In the genomic region with DNA sequence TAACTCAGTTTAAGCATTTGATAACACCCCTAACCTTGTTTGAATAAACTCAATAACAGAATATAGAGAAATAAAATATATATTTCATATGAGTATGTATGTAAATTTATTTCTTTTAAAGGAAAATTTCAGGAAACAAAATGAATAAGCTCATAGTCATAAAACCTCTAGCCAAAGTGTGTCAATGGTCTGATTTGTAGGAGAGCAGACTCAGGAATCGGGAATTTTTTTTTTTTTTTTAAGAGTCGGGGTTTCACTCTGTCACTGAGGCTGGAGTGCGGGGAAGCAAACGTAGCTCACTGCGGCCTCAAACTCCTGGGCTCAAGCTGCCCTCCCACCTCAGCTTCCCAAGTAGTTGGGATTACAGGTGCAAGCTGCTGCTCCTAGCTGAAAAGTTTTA, we compare ENCODE assay signal across 14 cellular contexts. TPM values are rescaled to one million over a fixed set of nuclear protein-coding genes. Genes with fewer than 3 reads are reported as not detected.
A peak's percentile ranks its signal among the peaks of the same experiment; 100 is the strongest.
DNase-seq lines count a peak whose midpoint lies in the region; ATAC-seq, FAIRE-seq and TF ChIP-seq lines count a peak whose summit lies in the region.
"Had no signal": no experiment of that assay in that cellular context is flagged by ENCODE, and none has a peak within 500 bp of the region (broad histone marks: within the 10 kb centered on the region; RNA-seq: fewer than 3 reads in every experiment).

No MANE protein-coding gene starts in this region.

- H3K18ac ChIP-seq in neuronal stem cell (ENCODE audit: low read length), result no peak overlapping the region

- TF ChIP-seq CTCF in HepG2 (CRISPR knock-in tag; IDR thresholded peaks at IDR 0.05) (no peak), right lobe of liver (IDR thresholded peaks at IDR 0.05) (no peak), GM12878 (IDR thresholded peaks at IDR 0.05 in 2 of 3, conservative IDR thresholded peaks at IDR 0.05 in 1 of 3; ENCODE audit: control insufficient read depth in 2 of 3, extremely low read depth in 1 of 3, insufficient read depth in 1 of 3, low read depth in 3 of 3, low read length in 3 of 3) (no peak), kidney (IDR thresholded peaks at IDR 0.05; ENCODE audit: borderline replicate concordance, extremely low read depth, insufficient read depth) (no peak)

- intact Hi-C loops in HepG2 (cut with micrococcal nuclease; ENCODE audit: unreplicated experiment) (no loop called here), right lobe of liver (cut with DNase I) (no loop called here), GM12878 (cut with micrococcal nuclease; ENCODE audit: unreplicated experiment) (no loop called here), kidney (cut with DNase I) (no loop called here)

- H2AFZ ChIP-seq in HepG2 (ENCODE audit: low read length) (no peak overlapping the region), GM12878 (ENCODE audit: control insufficient read depth, low read depth, low read length) (no peak overlapping the region), neuronal stem cell (ENCODE audit: low read length) (no peak overlapping the region)

- no peak for DNase-seq in HepG2 (ENCODE audit: low spot score)
- DNase-seq in right lobe of liver, result no peak
- DNase-seq in GM12878 (ENCODE audit: low read depth, low spot score), result no peak
- DNase-seq in kidney, result no peak
- DNase-seq in cerebellar cortex (ENCODE audit: low spot score), result no peak
- DNase-seq in left lobe of liver (ENCODE audit: low spot score), result no peak
- DNase-seq in neuronal stem cell (ENCODE audit: low spot score), result no peak
- DNase-seq: cortex of kidney, islet precursor cell, NCI-H2107, small intestine had no signal

- no peak overlapping the region for H2BK15ac ChIP-seq in neuronal stem cell (ENCODE audit: low read length)

- TF ChIP-seq POLR2A in HepG2 (IDR thresholded peaks at IDR 0.05; ENCODE audit: insufficient read depth in 1 of 2, low read depth in 2 of 2, low read length in 2 of 2), result no peak
- TF ChIP-seq POLR2A in right lobe of liver (IDR thresholded peaks at IDR 0.05), result no peak
- TF ChIP-seq POLR2A in GM12878 (IDR thresholded peaks at IDR 0.05; ENCODE audit: low read depth, low read length), result no peak

- H2BK5ac ChIP-seq in neuronal stem cell (ENCODE audit: low read length), result no peak overlapping the region

- no peak overlapping the region for H3K4ac ChIP-seq in neuronal stem cell (ENCODE audit: low read length)

- BruUV-seq in HepG2 (replicated peaks; lab: Mats Ljungman, UMichigan), result no TSS peak
- no TSS peak for BruUV-seq in GM12878 (replicated peaks; lab: Mats Ljungman, UMichigan)

- H3K14ac ChIP-seq in neuronal stem cell (ENCODE audit: low read length), result no peak overlapping the region

- H2BK120ac ChIP-seq in neuronal stem cell (ENCODE audit: low read depth, low read length), result no peak overlapping the region

- ATAC-seq in HepG2, result no peak
- no peak for ATAC-seq in right lobe of liver
- ATAC-seq in GM12878, result no peak
- ATAC-seq in GM19351 (IDR thresholded peaks at IDR 0.05; ENCODE audit: unreplicated experiment), result no peak
- no peak for ATAC-seq in left lobe of liver
- ATAC-seq: activated naive CD4-positive, alpha-beta T cell treated with anti-CD3 and anti-CD28 coated beads, Interleukin-2, amount 50 U/mL, for 72 hours had no signal

- FAIRE-seq in HepG2 (lab: Jason Lieb, UNC) (no peak), GM12878 (lab: Jason Lieb, UNC) (no peak), kidney (lab: Jason Lieb, UNC) (peak; percentile 82)
- FAIRE-seq: frontal cortex, small intestine had no signal

- H4K8ac ChIP-seq in neuronal stem cell (ENCODE audit: low read depth, low read length), result no peak overlapping the region

- peak overlapping the region; percentile 82; the same call in 1 of the 2 replicates for H3K4me2 ChIP-seq in HepG2 (ENCODE audit: low read depth, low read length)
- peak overlapping the region; percentile 87 for H3K4me2 ChIP-seq in GM12878 (ENCODE audit: control insufficient read depth, insufficient read depth)
- no peak overlapping the region for H3K4me2 ChIP-seq in neuronal stem cell (ENCODE audit: insufficient read depth, low read length, poor library complexity, severe bottlenecking)

- RAD21 ChIA-PET in GM12878 (lab: Charles Lee; ENCODE audit: unreplicated experiment), result interaction anchor here (0.9 to 1.4 kb wide), 3 partner anchors 12 to 202 kb away, joined by 3 to 5 read pairs (median 4); no protein-coding TSS in a partner anchor

- CTCF ChIA-PET in HepG2 (lab: Yijun Ruan, JAX; ENCODE audit: low intra/inter-chr PET ratio, low total read pairs) (no interaction called here), GM12878 (lab: Yijun Ruan, JAX) (interaction anchor here (0.6 to 1.7 kb wide), 6 partner anchors 12 to 860 kb away, joined by 3 to 6 read pairs (median 4); no protein-coding TSS in a partner anchor)

- TF ChIP-seq RAD21 in HepG2 (CRISPR knock-in tag; IDR thresholded peaks at IDR 0.05) (no peak), GM12878 (IDR thresholded peaks at IDR 0.05; ENCODE audit: insufficient read depth, low read depth, low read length) (no peak)

- H3K4me3 ChIP-seq in HepG2 (replicated peaks in 1 of 3; ENCODE audit: insufficient read depth in 1 of 3, low read depth in 2 of 3, low read length in 3 of 3) (no peak overlapping the region), right lobe of liver (no peak overlapping the region), GM12878 (no peak overlapping the region), kidney (ENCODE audit: low read length in 2 of 2) (peak overlapping the region; percentile 6 to 87), neuronal stem cell (ENCODE audit: low read length in 2 of 2) (no peak overlapping the region)

- no peak overlapping the region for H3K23ac ChIP-seq in neuronal stem cell (ENCODE audit: low read depth, low read length, poor library complexity)

- H3K79me2 ChIP-seq in HepG2 (ENCODE audit: insufficient read depth, low read length) (peaks cover 16% of the 10 kb centered on the region), GM12878 (ENCODE audit: control insufficient read depth, insufficient read depth, low read length) (peaks cover 35% of the 10 kb centered on the region)

- no peak for TF ChIP-seq EP300 in HepG2 (IDR thresholded peaks at IDR 0.05; ENCODE audit: low read depth in 2 of 2, low read length in 2 of 2)
- no peak for TF ChIP-seq EP300 in HepG2 (CRISPR knock-in tag; IDR thresholded peaks at IDR 0.05; ENCODE audit: borderline replicate concordance)
- TF ChIP-seq EP300 in GM12878 (IDR thresholded peaks at IDR 0.05; ENCODE audit: borderline replicate concordance in 1 of 2, control insufficient read depth in 1 of 2, low read depth in 2 of 2, low read length in 2 of 2), result no peak

- H3K9ac ChIP-seq in HepG2 (ENCODE audit: insufficient read depth, low read depth, low read length), result no peak overlapping the region
- H3K9ac ChIP-seq in GM12878 (ENCODE audit: control insufficient read depth, insufficient read depth, low read length), result no peak overlapping the region
- no peak overlapping the region for H3K9ac ChIP-seq in kidney (ENCODE audit: low read length in 2 of 2)
- H3K9ac ChIP-seq in neuronal stem cell (ENCODE audit: low read depth, low read length, poor library complexity), result no peak overlapping the region

- POLR2A ChIA-PET in HepG2 (lab: Yijun Ruan, JAX) (no interaction called here), GM12878 (lab: Charles Lee) (interaction anchor here (0.7 to 1.7 kb wide), 3 partner anchors 11 to 927 kb away, joined by 3 to 4 read pairs (median 3); a partner anchor contains a TSS)

- no peak overlapping the region for H4K91ac ChIP-seq in neuronal stem cell (ENCODE audit: low read depth, low read length, poor library complexity)

- H2BK12ac ChIP-seq in neuronal stem cell (ENCODE audit: low read length), result no peak overlapping the region

- SMC1A ChIA-PET in GM12878 (lab: Charles Lee; ENCODE audit: uncharacterized antibody, unreplicated experiment), result interaction anchor here (0.6 to 2.0 kb wide), 6 partner anchors 13 to 694 kb away, joined by 3 to 5 read pairs (median 3); no protein-coding TSS in a partner anchor

- 92% methylated on average over 5 of the region's 5 CpGs for WGBS in HepG2 (ENCODE audit: low lambda C conversion rate)
- 85% methylated on average over 5 of the region's 5 CpGs for WGBS in right lobe of liver (ENCODE audit: insufficient coverage, low coverage, low lambda C conversion rate, missing lambda C conversion rate)
- WGBS in GM12878 (ENCODE audit: insufficient coverage, insufficient replicate concordance, low lambda C conversion rate, missing lambda C conversion rate), result 89% methylated on average over 5 of the region's 5 CpGs
- WGBS in neuronal stem cell (ENCODE audit: extremely low coverage in 2 of 2, insufficient read length in 2 of 2, insufficient replicate concordance in 1 of 2), 2 donors, result no CpG with 5 or more reads among the region's 5 CpGs

- H3K79me1 ChIP-seq in neuronal stem cell (ENCODE audit: low read depth, low read length), result peaks cover 6% of the 10 kb centered on the region

- H3K27me3 ChIP-seq in HepG2 (ENCODE audit: control insufficient read depth in 1 of 2, insufficient read depth in 2 of 2, low read length in 2 of 2) (peaks cover 4 to 23% of the 10 kb centered on the region in 2 experiments; a peak in 4 of 5 replicates), right lobe of liver (no peaks in the 10 kb centered on the region), GM12878 (replicated peaks in 1 of 2; ENCODE audit: control insufficient read depth in 2 of 2, insufficient read depth in 2 of 2, low read length in 1 of 2) (no peaks in the 10 kb centered on the region), neuronal stem cell (ENCODE audit: control insufficient read depth in 3 of 3, insufficient read depth in 3 of 3, low read depth in 1 of 3, low read length in 3 of 3) (peaks cover 0 to 13% (median 6%) of the 10 kb centered on the region in 3 experiments)

- H3K36me3 ChIP-seq in HepG2 (replicated peaks in 1 of 2; ENCODE audit: control insufficient read depth in 1 of 2, insufficient read depth in 2 of 2, low read length in 2 of 2) (no peaks in the 10 kb centered on the region), right lobe of liver (no peaks in the 10 kb centered on the region), GM12878 (ENCODE audit: control insufficient read depth in 2 of 2, insufficient read depth in 2 of 2, low read length in 1 of 2) (no peaks in the 10 kb centered on the region), kidney (ENCODE audit: control insufficient read depth in 1 of 2, insufficient read depth in 2 of 2, low read length in 2 of 2) (no peaks in the 10 kb centered on the region), neuronal stem cell (replicated peaks in 1 of 2; ENCODE audit: control insufficient read depth in 2 of 2, insufficient read depth in 2 of 2, low read length in 2 of 2) (peaks cover 0 to 10% of the 10 kb centered on the region in 2 donors)

- peaks cover 55% of the 10 kb centered on the region for H3K4me1 ChIP-seq in HepG2 (ENCODE audit: insufficient read depth, low read length)
- H3K4me1 ChIP-seq in right lobe of liver, result peaks cover 0 to 11% (median 0%) of the 10 kb centered on the region in 4 donors
- peaks cover 15% of the 10 kb centered on the region for H3K4me1 ChIP-seq in GM12878 (ENCODE audit: control insufficient read depth, insufficient read depth, low read length)
- H3K4me1 ChIP-seq in kidney (ENCODE audit: control insufficient read depth in 1 of 2, insufficient read depth in 1 of 2, low read depth in 1 of 2, low read length in 2 of 2), result peaks cover 22 to 23% of the 10 kb centered on the region in 2 donors
- peaks cover 3 to 5% of the 10 kb centered on the region in 2 donors for H3K4me1 ChIP-seq in neuronal stem cell (ENCODE audit: control insufficient read depth in 2 of 2, insufficient read depth in 1 of 2, low read depth in 1 of 2, low read length in 2 of 2)

- H3K27ac ChIP-seq in HepG2 (ENCODE audit: extremely low read length, insufficient read depth, low read length) (no peak overlapping the region), right lobe of liver (no peak overlapping the region), GM12878 (ENCODE audit: control insufficient read depth, insufficient read depth) (peak overlapping the region; percentile 27; the same call in 1 of the 2 replicates), kidney (ENCODE audit: low read depth in 2 of 2, low read length in 2 of 2) (no peak overlapping the region), neuronal stem cell (replicated peaks; ENCODE audit: low read length) (no peak overlapping the region)

- H2AK5ac ChIP-seq in neuronal stem cell (ENCODE audit: low read depth, low read length), result no peak overlapping the region

- H4K20me1 ChIP-seq in HepG2 (ENCODE audit: insufficient read depth, low read length) (no peaks in the 10 kb centered on the region), GM12878 (ENCODE audit: control insufficient read depth, insufficient read depth) (no peaks in the 10 kb centered on the region)

- no peaks in the 10 kb centered on the region for H3K9me3 ChIP-seq in HepG2 (ENCODE audit: low read length)
- H3K9me3 ChIP-seq in right lobe of liver, result no peaks in the 10 kb centered on the region
- no peaks in the 10 kb centered on the region for H3K9me3 ChIP-seq in GM12878 (replicated peaks; ENCODE audit: control insufficient read depth, insufficient read depth, low read length)
- no peaks in the 10 kb centered on the region for H3K9me3 ChIP-seq in kidney (ENCODE audit: control insufficient read depth in 1 of 2, low read length in 2 of 2)
- H3K9me3 ChIP-seq in neuronal stem cell (replicated peaks in 1 of 2; ENCODE audit: control insufficient read depth in 2 of 2, insufficient read depth in 1 of 2, low read depth in 1 of 2, low read length in 2 of 2), result no peaks in the 10 kb centered on the region

- in situ Hi-C loops in HepG2 (cut with HindIII; ENCODE audit: extremely low pct_ligation_motif_present, low pct_unique_long_range_greater_than_20kb) (no loop called here), GM12878 (cut with MboI) (no loop called here)

RNA-seq across cellular contexts. Expression of a gene that starts 2.4 kb away (rescaled TPM):
- total RNA-seq in HepG2 (2016; rRNA removed; fragmentation: Illumina TruSeq; extraction: Trizol) (4.6 and 9.1 TPM in 2 replicates), right lobe of liver (1 to 10 TPM; 5.5 to 9.0 (median 6.7) TPM), GM12878 (2014; rRNA removed) (9.3 and 12.5 TPM in 2 replicates), GM12878 (2014; rRNA removed; fragmentation: Illumina TruSeq; extraction: Trizol) (13.8 and 15.5 TPM in 2 replicates), GM12878 (2021) (7.5 and 8.6 TPM in 2 replicates), kidney (92.6 TPM), left lobe of liver (6.5 TPM)
- 7.4 TPM in 2 replicates for total RNA-seq in HepG2 (2016; cell fraction: cytosol; rRNA removed; fragmentation: Illumina TruSeq; extraction: Trizol; ENCODE audit: low read depth)
- total RNA-seq in HepG2 (2016; cell fraction: insoluble cytoplasmic fraction; rRNA removed; fragmentation: Illumina TruSeq; extraction: Trizol), result 5.6 and 10.8 TPM in 2 replicates
- total RNA-seq in HepG2 (2016; cell fraction: membrane; rRNA removed; fragmentation: Illumina TruSeq; extraction: Trizol), result 3.7 and 5.3 TPM in 2 replicates
- 16.9 and 18.7 TPM in 2 replicates for total RNA-seq in HepG2 (2016; cell fraction: nucleus; rRNA removed; fragmentation: Illumina TruSeq; extraction: Trizol)
- polyA plus RNA-seq in HepG2 (2011; rRNA removed) (5.3 and 5.6 TPM in 2 replicates), GM12878 (2011; rRNA removed) (11.0 and 15.2 TPM in 2 replicates), GM12878 (2014; fragmentation: Illumina TruSeq; extraction: Trizol) (11.4 and 18.1 TPM in 2 replicates), GM12878 (2014; fragmentation: Nextera tagmentation; extraction: Ambion mirVana) (1 to 10 TPM; 2.0 to 2.1 TPM), GM12878 (2014; rRNA removed) (8.7 and 12.4 TPM in 2 replicates), GM12878 (2016; fragmentation: Nextera tagmentation; extraction: Ambion mirVana) (1 to 10 TPM; 2.0 to 5.3 TPM), kidney (ENCODE audit: insufficient read depth, low read depth, low replicate concordance) (21.2 TPM)
- 1.5 and 2.1 TPM in 2 replicates for polyA plus RNA-seq in HepG2 (2011; cell fraction: cytosol; rRNA removed)
- 10.9 and 16.0 TPM in 2 replicates for polyA plus RNA-seq in HepG2 (2011; cell fraction: nucleus; rRNA removed)
- polyA plus RNA-seq in HepG2 (2012), result 2.9 and 3.0 TPM in 2 replicates
- polyA plus RNA-seq in HepG2 (2016; cell fraction: cytosol; fragmentation: Illumina TruSeq; extraction: Trizol; ENCODE audit: low read depth), result 0.50 and 0.62 TPM in 2 replicates
- 3.5 and 3.6 TPM in 2 replicates for polyA plus RNA-seq in HepG2 (2016; cell fraction: insoluble cytoplasmic fraction; fragmentation: Illumina TruSeq; extraction: Trizol; ENCODE audit: low read depth)
- polyA plus RNA-seq in HepG2 (2016; cell fraction: membrane; fragmentation: Illumina TruSeq; extraction: Trizol; ENCODE audit: low read depth), result 1.1 and 1.4 TPM in 2 replicates
- polyA plus RNA-seq in HepG2 (2016; cell fraction: nucleus; fragmentation: Illumina TruSeq; extraction: Trizol; ENCODE audit: insufficient read depth, low read depth), result 28.6 and 32.6 TPM in 2 replicates
- polyA minus RNA-seq in HepG2 (2011; rRNA and poly(A)+ RNA removed; ENCODE audit: low replicate concordance), result 8.0 and 11.0 TPM in 2 replicates
- polyA minus RNA-seq in HepG2 (2011; cell fraction: cytosol; rRNA and poly(A)+ RNA removed), result 2.7 and 4.8 TPM in 2 replicates
- polyA minus RNA-seq in HepG2 (2011; cell fraction: nucleus; rRNA and poly(A)+ RNA removed), result 24.5 and 25.1 TPM in 2 replicates
- 16.6 and 20.8 TPM in 2 replicates for total RNA-seq in GM12878 (2013; cell fraction: nucleolus; rRNA removed)
- 4.4 TPM for polyA plus RNA-seq in GM12878 (2011; ENCODE audit: low read depth)
- 3.2 and 3.9 TPM in 2 replicates for polyA plus RNA-seq in GM12878 (2011; cell fraction: cytosol; rRNA removed)
- polyA plus RNA-seq in GM12878 (2011; cell fraction: nucleus; rRNA removed), result 23.7 and 36.4 TPM in 2 replicates
- 3.8 and 4.5 TPM in 2 replicates for polyA plus RNA-seq in GM12878 (2012)
- 13.0 and 22.7 TPM in 2 replicates for polyA minus RNA-seq in GM12878 (2011; rRNA and poly(A)+ RNA removed)
- polyA minus RNA-seq in GM12878 (2011; cell fraction: cytosol; rRNA and poly(A)+ RNA removed), result 1.3 and 6.2 TPM in 2 replicates
- polyA minus RNA-seq in GM12878 (2011; cell fraction: nucleus; rRNA and poly(A)+ RNA removed), result 10.3 and 15.8 TPM in 2 replicates
- polyA plus RNA-seq in neuronal stem cell (2013, experiment 1 of 2), result 10.3 TPM
- 11.0 TPM for polyA plus RNA-seq in neuronal stem cell (2013, experiment 2 of 2)

RNA-seq across cellular contexts. Expression of a gene that starts 34.4 kb away (rescaled TPM):
- total RNA-seq in HepG2 (2016; rRNA removed; fragmentation: Illumina TruSeq; extraction: Trizol), result 418 and 788 TPM in 2 replicates
- 44.1 and 44.9 TPM in 2 replicates for total RNA-seq in HepG2 (2016; cell fraction: cytosol; rRNA removed; fragmentation: Illumina TruSeq; extraction: Trizol; ENCODE audit: low read depth)
- total RNA-seq in HepG2 (2016; cell fraction: insoluble cytoplasmic fraction; rRNA removed; fragmentation: Illumina TruSeq; extraction: Trizol), result 406 and 814 TPM in 2 replicates
- 68.4 and 71.3 TPM in 2 replicates for total RNA-seq in HepG2 (2016; cell fraction: membrane; rRNA removed; fragmentation: Illumina TruSeq; extraction: Trizol)
- total RNA-seq in HepG2 (2016; cell fraction: nucleus; rRNA removed; fragmentation: Illumina TruSeq; extraction: Trizol), result 642 and 705 TPM in 2 replicates
- polyA plus RNA-seq in HepG2 (2011; rRNA removed), result 258 and 682 TPM in 2 replicates
- polyA plus RNA-seq in HepG2 (2011; cell fraction: cytosol; rRNA removed), result 285 and 477 TPM in 2 replicates
- polyA plus RNA-seq in HepG2 (2011; cell fraction: nucleus; rRNA removed), result 82.2 and 146 TPM in 2 replicates
- 66.0 and 113 TPM in 2 replicates for polyA plus RNA-seq in HepG2 (2012)
- polyA plus RNA-seq in HepG2 (2016; cell fraction: cytosol; fragmentation: Illumina TruSeq; extraction: Trizol; ENCODE audit: low read depth), result 58.0 and 61.3 TPM in 2 replicates
- 480 and 506 TPM in 2 replicates for polyA plus RNA-seq in HepG2 (2016; cell fraction: insoluble cytoplasmic fraction; fragmentation: Illumina TruSeq; extraction: Trizol; ENCODE audit: low read depth)
- polyA plus RNA-seq in HepG2 (2016; cell fraction: membrane; fragmentation: Illumina TruSeq; extraction: Trizol; ENCODE audit: low read depth), result 68.7 and 70.1 TPM in 2 replicates
- polyA plus RNA-seq in HepG2 (2016; cell fraction: nucleus; fragmentation: Illumina TruSeq; extraction: Trizol; ENCODE audit: insufficient read depth, low read depth), result 1,156 and 1,237 TPM in 2 replicates
- polyA minus RNA-seq in HepG2 (2011; rRNA and poly(A)+ RNA removed; ENCODE audit: low replicate concordance), result 457 TPM in 1 of 2 replicates, not detected in the other
- polyA minus RNA-seq in HepG2 (2011; cell fraction: cytosol; rRNA and poly(A)+ RNA removed), result 146 and 227 TPM in 2 replicates
- polyA minus RNA-seq in HepG2 (2011; cell fraction: nucleus; rRNA and poly(A)+ RNA removed), result 50.8 and 72.7 TPM in 2 replicates
- 100 to 1,000 TPM in 1 of 6 experiments, 10 to 100 TPM in 2, 1 to 10 TPM in 3; 6.0 to 240 (median 15.5) TPM for total RNA-seq in right lobe of liver
- not detected in 2 replicates for total RNA-seq in GM12878 (2013; cell fraction: nucleolus; rRNA removed)
- total RNA-seq in GM12878 (2014; rRNA removed), result not detected in 2 replicates
- total RNA-seq in GM12878 (2014; rRNA removed; fragmentation: Illumina TruSeq; extraction: Trizol), result not detected in 2 replicates
- total RNA-seq in GM12878 (2021), result 1.1 and 1.3 TPM in 2 replicates
- polyA plus RNA-seq in GM12878 (2011; ENCODE audit: low read depth), result not detected
- 0.49 and 0.78 TPM in 2 replicates for polyA plus RNA-seq in GM12878 (2011; rRNA removed)
- polyA plus RNA-seq in GM12878 (2011; cell fraction: cytosol; rRNA removed), result 0.25 and 0.36 TPM in 2 replicates
- polyA plus RNA-seq in GM12878 (2011; cell fraction: nucleus; rRNA removed), result 0.10 TPM in 1 of 2 replicates, not detected in the other
- polyA plus RNA-seq in GM12878 (2012), result not detected in 2 replicates
- not detected in 2 replicates for polyA plus RNA-seq in GM12878 (2014; fragmentation: Illumina TruSeq; extraction: Trizol)
- polyA plus RNA-seq in GM12878 (2014; fragmentation: Nextera tagmentation; extraction: Ambion mirVana), result under 1 TPM in 1 of 2 experiments, not detected in 1; 0.05 TPM
- not detected in 2 replicates for polyA plus RNA-seq in GM12878 (2014; rRNA removed)
- polyA plus RNA-seq in GM12878 (2016; fragmentation: Nextera tagmentation; extraction: Ambion mirVana), result under 1 TPM in 1 of 2 experiments, not detected in 1; 0.29 TPM
- 0.46 TPM in 1 of 2 replicates, not detected in the other for polyA minus RNA-seq in GM12878 (2011; rRNA and poly(A)+ RNA removed)
- polyA minus RNA-seq in GM12878 (2011; cell fraction: cytosol; rRNA and poly(A)+ RNA removed), result not detected in 2 replicates
- polyA minus RNA-seq in GM12878 (2011; cell fraction: nucleus; rRNA and poly(A)+ RNA removed), result not detected in 2 replicates
- 5,484 TPM for total RNA-seq in kidney
- 6,594 TPM for polyA plus RNA-seq in kidney (ENCODE audit: insufficient read depth, low read depth, low replicate concordance)
- 10.5 TPM for total RNA-seq in left lobe of liver
- 1.2 TPM for polyA plus RNA-seq in neuronal stem cell (2013, experiment 1 of 2)
- polyA plus RNA-seq in neuronal stem cell (2013, experiment 2 of 2), result 1.6 TPM
- total RNA-seq: activated naive CD4-positive, alpha-beta T cell treated with anti-CD3 and anti-CD28 coated beads, Interleukin-2, amount 50 U/mL, for 72 hours had no signal

Comparison
In these comparisons a context has a peak if more than half of its experiments do, and no peak if none do; other contexts are left out.
1. H3K4me3 ChIP-seq: peak in kidney (2 of 2); none in HepG2 (0 of 3), right lobe of liver (0 of 3), GM12878 (single experiment) and neuronal stem cell (0 of 2).